In the genomic region with DNA sequence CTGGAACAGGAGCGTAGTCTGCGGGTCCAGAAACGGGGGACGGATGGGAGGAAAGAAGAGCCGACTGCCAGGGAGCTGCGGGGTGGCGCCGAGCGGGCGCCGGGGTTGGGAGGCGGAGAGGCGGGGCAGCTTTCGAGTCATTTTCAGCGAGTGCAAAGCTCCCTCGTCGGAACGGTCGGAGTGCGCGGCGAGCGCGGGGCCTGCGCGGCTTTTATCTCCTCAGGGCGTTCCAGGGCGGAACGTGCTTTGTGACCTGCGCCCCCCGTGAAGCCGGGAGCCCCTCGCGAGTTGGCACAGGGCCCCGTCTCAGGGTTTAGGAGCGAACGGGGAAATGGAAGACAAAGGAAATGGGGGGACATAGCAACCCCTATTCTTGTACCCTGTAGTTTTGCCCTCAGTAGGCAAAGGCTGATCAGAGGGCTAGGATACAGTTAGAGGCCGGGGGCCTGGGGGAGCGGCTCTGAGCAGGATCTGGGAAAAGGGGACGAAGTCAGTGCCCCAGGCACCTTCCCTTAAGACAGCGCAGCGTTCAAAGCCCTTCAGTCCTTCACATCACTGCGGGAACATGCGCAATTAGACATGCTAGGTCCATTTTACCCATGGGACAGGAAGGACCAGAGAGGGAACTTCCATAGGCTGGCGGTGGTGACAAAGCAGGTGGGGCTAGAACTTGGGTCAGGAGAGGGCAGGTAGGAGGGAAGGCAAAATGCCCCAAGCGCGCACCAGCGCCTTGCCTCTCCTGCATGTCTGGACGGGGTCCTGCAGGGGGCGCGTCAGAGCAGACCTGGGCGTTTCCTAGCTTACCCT, we compare ENCODE assay signal across 8 cellular contexts.
DNase-seq lines count a peak whose midpoint lies in the region; ATAC-seq and TF ChIP-seq lines count a peak whose summit lies in the region.

No MANE protein-coding gene starts in this region.

- H3K4me1 Mint-ChIP-seq in H9 (peaks cover 2 to 5% of the 10 kb centered on the region in 2 experiments; a peak in 2 of 4 replicates), activated B cell treated with CpG ODN at 0.5 μM for 24 hours (peaks cover 12% of the 10 kb centered on the region)

- no peaks in the 10 kb centered on the region; the same call in 1 of the 2 replicates for H3K27me3 ChIP-seq in H9 (ENCODE audit: insufficient read depth, low read length)
- no peaks in the 10 kb centered on the region for H3K27me3 ChIP-seq in HAP-1 (ENCODE audit: low read depth)

- peaks cover 5% of the 10 kb centered on the region for H3K23me2 ChIP-seq in H9 (ENCODE audit: insufficient read length, low read depth, low read length, poor library complexity, severe bottlenecking)

- H3K27me3 Mint-ChIP-seq in H9 (ENCODE audit: low read depth) (peaks cover 42% of the 10 kb centered on the region), activated B cell treated with CpG ODN at 0.5 μM for 24 hours (peaks cover 30% of the 10 kb centered on the region)

- no peak overlapping the region for H4K91ac ChIP-seq in H9 (ENCODE audit: insufficient read length, low read depth, low read length)

- no peaks in the 10 kb centered on the region for H3K36me3 ChIP-seq in HAP-1 (replicated peaks)

- TF ChIP-seq CTCF in AG10803 (conservative IDR thresholded peaks at IDR 0.05; ENCODE audit: low read length) (peak; percentile 53), H9 (conservative IDR thresholded peaks at IDR 0.05) (peak; percentile 92), activated B cell treated with CpG ODN at 0.5 μM for 24 hours (IDR thresholded peaks at IDR 0.05) (no peak), choroid plexus epithelial cell (conservative IDR thresholded peaks at IDR 0.05; ENCODE audit: low read depth, low read length) (peak; percentile 58)

- H3K4me1 ChIP-seq in H9 (ENCODE audit: insufficient read depth, low read length) (no peaks in the 10 kb centered on the region), HAP-1 (no peaks in the 10 kb centered on the region)

- H3K4me3 ChIP-seq in AG10803 (ENCODE audit: low read length) (peak overlapping the region; percentile 52), choroid plexus epithelial cell (ENCODE audit: low read depth, low read length) (peak overlapping the region; percentile 53), HAP-1 (no peak overlapping the region)

- no peak overlapping the region for H3K56ac ChIP-seq in H9 (ENCODE audit: insufficient read length, low read depth, low read length)

- H3K36me3 Mint-ChIP-seq in H9 (ENCODE audit: insufficient read depth in 1 of 3, low read depth in 3 of 3) (no peaks in the 10 kb centered on the region), activated B cell treated with CpG ODN at 0.5 μM for 24 hours (ENCODE audit: low read depth) (no peaks in the 10 kb centered on the region)

- WGBS in H9 (ENCODE audit: extremely low coverage, insufficient read length, low lambda C conversion rate): no CpG with 5 or more reads among the region's 52 CpGs

- H2AK5ac ChIP-seq in H9 (ENCODE audit: insufficient read length, low read length): no peak overlapping the region

- CTCF ChIA-PET in activated B cell treated with CpG ODN at 0.5 μM for 24 hours (lab: Charles Lee): interaction anchor here (0.6 to 2.0 kb wide), 7 partner anchors 9 to 198 kb away, joined by 3 to 9 read pairs (median 3); no protein-coding TSS in a partner anchor

- no peak overlapping the region for H3K27ac ChIP-seq in H9 (ENCODE audit: insufficient read length, low read depth, low read length)

- H3K4me3 Mint-ChIP-seq in H9 (peak overlapping the region; percentile 70 to 86), activated B cell treated with CpG ODN at 0.5 μM for 24 hours (peak overlapping the region; percentile 75)

- no peaks in the 10 kb centered on the region for H4K20me1 ChIP-seq in H9 (ENCODE audit: control insufficient read depth, insufficient read depth, insufficient read length)

- no peak overlapping the region for H2BK5ac ChIP-seq in H9 (ENCODE audit: insufficient read length, low read length)

- in situ Hi-C loops in HAP-1 (cut with MboI; ENCODE audit: low sequenced_read_pairs): no loop called here

- H3K23ac ChIP-seq in H9 (ENCODE audit: insufficient read length, low read depth, low read length): no peak overlapping the region

- H2BK15ac ChIP-seq in H9 (ENCODE audit: low read depth, low read length): no peak overlapping the region

- no peak overlapping the region for H3T11ph ChIP-seq in H9 (ENCODE audit: low read length)

- H4K8ac ChIP-seq in H9 (replicated peaks; ENCODE audit: insufficient read length, low read depth, low read length): no peak overlapping the region

- H2BK120ac ChIP-seq in H9 (ENCODE audit: low read depth, low read length, poor library complexity, severe bottlenecking): no peak overlapping the region

- ATAC-seq in activated B cell treated with CpG ODN at 0.5 μM for 24 hours (ENCODE audit: low read depth): peak; percentile 64

- peak overlapping the region; percentile 77 for H3K4me2 ChIP-seq in H9 (ENCODE audit: insufficient read depth, insufficient read length, low read length)

- no peak overlapping the region for H3K18ac ChIP-seq in H9 (ENCODE audit: insufficient read length, low read depth, low read length)

- peak overlapping the region; percentile 33 for H2AFZ ChIP-seq in H9 (ENCODE audit: low read length)

- H3K79me1 ChIP-seq in H9 (ENCODE audit: insufficient read depth, low read depth, low read length, poor library complexity, severe bottlenecking): no peaks in the 10 kb centered on the region

- no peak overlapping the region for H2BK12ac ChIP-seq in H9 (ENCODE audit: insufficient read length, low read depth, low read length)

- no peak overlapping the region for H2BK20ac ChIP-seq in H9 (ENCODE audit: low read depth, low read length, poor library complexity, severe bottlenecking)

- POLR2A ChIA-PET in activated B cell treated with CpG ODN at 0.5 μM for 24 hours (lab: Charles Lee): interaction anchor here (0.9 kb wide), 1 partner anchor 11 kb away, joined by 3 read pairs; no protein-coding TSS in a partner anchor

- H3K4ac ChIP-seq in H9 (ENCODE audit: low read depth, low read length): no peak overlapping the region

- H3K14ac ChIP-seq in H9 (ENCODE audit: insufficient read depth, low read length): no peak overlapping the region

- intact Hi-C loops in activated B cell treated with CpG ODN at 0.5 μM for 24 hours (cut with micrococcal nuclease): loop anchor here (1.0 to 5.0 kb wide), 3 partner anchors 106 to 849 kb away; a partner anchor contains a TSS

- H3K79me2 ChIP-seq in H9 (ENCODE audit: insufficient read depth, low read length): no peaks in the 10 kb centered on the region

- H3K9me3 ChIP-seq in H9 (ENCODE audit: control insufficient read depth, low read depth, low read length) (no peaks in the 10 kb centered on the region), HAP-1 (no peaks in the 10 kb centered on the region)

- H3K9me3 Mint-ChIP-seq in H9 (no peaks in the 10 kb centered on the region), activated B cell treated with CpG ODN at 0.5 μM for 24 hours (no peaks in the 10 kb centered on the region)

- H4K5ac ChIP-seq in H9 (ENCODE audit: insufficient read length, low read depth, low read length): no peak overlapping the region

- H3K27ac Mint-ChIP-seq in H9: no peak overlapping the region
- H3K27ac Mint-ChIP-seq in activated B cell treated with CpG ODN at 0.5 μM for 24 hours: no peak overlapping the region

- DNase-seq in AG10803 (ENCODE audit: low read depth): no peak
- peak; percentile 76 for DNase-seq in H9
- DNase-seq in activated B cell treated with CpG ODN at 0.5 μM for 24 hours: peak; percentile 30
- peak; percentile 44 for DNase-seq in choroid plexus epithelial cell (ENCODE audit: low read depth)
- peak; percentile 30 to 62 for DNase-seq in lung microvascular endothelial cell (ENCODE audit: low read depth in 2 of 2)
- DNase-seq in stimulated activated CD8-positive, alpha-beta memory T cell treated with anti-CD3 and anti-CD28 coated beads, Interleukin-12 subunit alpha, Interleukin-12 subunit beta, amount 100 ng/mL, for 1 hour (ENCODE audit: low read depth): peak; percentile 45
- DNase-seq in HAP-1 (ENCODE audit: low spot score in 2 of 2): no peak
- no peak for DNase-seq in NCI-H2107 treated with DMSO at 0.1 percent for 48 hours (lab: John Stamatoyannopoulos, UW; ENCODE audit: unreplicated experiment)

- H3K9ac ChIP-seq in H9 (ENCODE audit: extremely low read depth, insufficient read length, low read length): no peak overlapping the region

Comparison
In these comparisons a context has a peak if more than half of its experiments do, and no peak if none do; other contexts are left out.
1. DNase-seq: peak in H9 (single experiment), activated B cell treated with CpG ODN at 0.5 μM for 24 hours (single experiment), choroid plexus epithelial cell (single experiment), lung microvascular endothelial cell (2 of 2) and stimulated activated CD8-positive, alpha-beta memory T cell treated with anti-CD3 and anti-CD28 coated beads, Interleukin-12 subunit alpha, Interleukin-12 subunit beta, amount 100 ng/mL, for 1 hour (single experiment); none in AG10803 (single experiment), HAP-1 (0 of 2) and NCI-H2107 treated with DMSO at 0.1 percent for 48 hours (single experiment).